In the genomic region with DNA sequence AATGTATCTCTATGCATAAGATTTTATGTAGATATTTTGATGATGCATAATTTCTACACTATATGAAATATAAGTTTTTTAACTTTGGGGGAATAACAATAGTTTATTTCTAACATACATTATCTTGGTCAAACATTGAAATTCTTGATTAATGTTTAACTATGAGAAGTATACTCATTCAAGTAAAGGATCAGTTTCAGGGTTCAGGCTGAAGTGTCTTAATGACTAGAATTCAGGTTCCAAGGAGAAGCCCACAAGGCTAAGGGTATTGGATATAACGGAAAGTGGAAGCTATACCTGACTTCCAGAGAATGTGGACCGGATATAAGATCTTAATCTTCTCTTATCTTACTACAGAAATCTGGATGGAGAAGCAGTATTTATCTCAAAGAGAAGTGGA, we compare ENCODE assay signal across 18 cellular contexts. TPM values are rescaled to one million over a fixed set of nuclear protein-coding genes. Genes with fewer than 3 reads are reported as not detected.
DNase-seq lines count a peak whose midpoint lies in the region; ATAC-seq, FAIRE-seq and TF ChIP-seq lines count a peak whose summit lies in the region.
"Had no signal": no experiment of that assay in that cellular context is flagged by ENCODE, and none has a peak within 500 bp of the region (broad histone marks: within the 10 kb centered on the region; RNA-seq: fewer than 3 reads in every experiment).

TSS of gene TINAG (plus strand) at position 202 of the 400 bp plus-strand sequence. CDS start at position 312, 110 bp downstream.

- H3K36me3 ChIP-seq in HepG2 (replicated peaks in 1 of 2; ENCODE audit: control insufficient read depth in 1 of 2, insufficient read depth in 2 of 2, low read length in 2 of 2) = no peaks in the 10 kb centered on the region
- no peaks in the 10 kb centered on the region for H3K36me3 ChIP-seq in right lobe of liver
- no peaks in the 10 kb centered on the region for H3K36me3 ChIP-seq in colonic mucosa
- H3K36me3 ChIP-seq in CD4-positive, alpha-beta memory T cell (ENCODE audit: insufficient read depth, low read length) = no peaks in the 10 kb centered on the region
- H3K36me3 ChIP-seq: ascending aorta, HAP-1, left ventricle myocardium inferior, stomach had no signal

- POLR2A ChIA-PET in HepG2 (lab: Yijun Ruan, JAX) = no interaction called here
- POLR2A ChIA-PET in CD4-positive, alpha-beta memory T cell (lab: Charles Lee; ENCODE audit: partially characterized antibody) = no interaction called here

- peak within 1 kb of the TSS; percentile 46; the same call in 1 of the 2 replicates for H3K4me2 ChIP-seq in HepG2 (ENCODE audit: low read depth, low read length)

- H3K4me3 Mint-ChIP-seq in CD4-positive, alpha-beta memory T cell = no peak within 1 kb of the TSS

- in situ Hi-C loops in HepG2 (cut with HindIII; ENCODE audit: extremely low pct_ligation_motif_present, low pct_unique_long_range_greater_than_20kb) = no loop called here

- no peak for TF ChIP-seq EP300 in HepG2 (IDR thresholded peaks at IDR 0.05; ENCODE audit: low read depth in 2 of 2, low read length in 2 of 2)
- no peak for TF ChIP-seq EP300 in HepG2 (CRISPR knock-in tag; IDR thresholded peaks at IDR 0.05; ENCODE audit: borderline replicate concordance)

- TF ChIP-seq CTCF in HepG2 (CRISPR knock-in tag; IDR thresholded peaks at IDR 0.05) = no peak
- TF ChIP-seq CTCF in right lobe of liver (IDR thresholded peaks at IDR 0.05) = no peak
- no peak for TF ChIP-seq CTCF in colonic mucosa (IDR thresholded peaks at IDR 0.05)

- FAIRE-seq in HepG2 (lab: Jason Lieb, UNC) = no peak
- FAIRE-seq: D721Med had no signal

- CTCF ChIA-PET in HepG2 (lab: Yijun Ruan, JAX; ENCODE audit: low intra/inter-chr PET ratio, low total read pairs) = no interaction called here
- CTCF ChIA-PET in CD4-positive, alpha-beta memory T cell (lab: Charles Lee; ENCODE audit: partially characterized antibody) = no interaction called here

- no peak within 1 kb of the TSS for H3K9ac ChIP-seq in HepG2 (ENCODE audit: insufficient read depth, low read depth, low read length)
- peak within 1 kb of the TSS in 1 of 2 donors; percentile 56 for H3K9ac ChIP-seq in colonic mucosa (ENCODE audit: low read depth in 2 of 2, low read length in 2 of 2)

- no peak within 1 kb of the TSS for H3K27ac Mint-ChIP-seq in CD4-positive, alpha-beta memory T cell

- H3K27ac ChIP-seq in HepG2 (ENCODE audit: extremely low read length, insufficient read depth, low read length) (peak within 1 kb of the TSS; percentile 11), right lobe of liver (no peak within 1 kb of the TSS), colonic mucosa (peak within 1 kb of the TSS; percentile 86)
- no peak within 1 kb of the TSS for H3K27ac ChIP-seq in CD4-positive, alpha-beta memory T cell (ENCODE audit: low read depth, low read length)
- H3K27ac ChIP-seq: ascending aorta, coronary artery, left ventricle myocardium inferior, stomach had no signal

- H4K20me1 ChIP-seq in HepG2 (ENCODE audit: insufficient read depth, low read length) = no peaks in the 10 kb centered on the region

- H3K4me1 Mint-ChIP-seq in CD4-positive, alpha-beta memory T cell = no peaks in the 10 kb centered on the region

- no peak within 1 kb of the TSS for H2AFZ ChIP-seq in HepG2 (ENCODE audit: low read length)

- H3K79me2 ChIP-seq in HepG2 (ENCODE audit: insufficient read depth, low read length) = no peaks in the 10 kb centered on the region

- H3K27me3 ChIP-seq in HepG2 (ENCODE audit: control insufficient read depth in 1 of 2, insufficient read depth in 2 of 2, low read length in 2 of 2) (no peaks in the 10 kb centered on the region), right lobe of liver (no peaks in the 10 kb centered on the region), colonic mucosa (no peaks in the 10 kb centered on the region)
- H3K27me3 ChIP-seq in CD4-positive, alpha-beta memory T cell (ENCODE audit: insufficient read depth, low read length) = no peaks in the 10 kb centered on the region
- H3K27me3 ChIP-seq: ascending aorta, stomach had no signal

- H3K4me3 ChIP-seq in HepG2 (replicated peaks in 1 of 3; ENCODE audit: insufficient read depth in 1 of 3, low read depth in 2 of 3, low read length in 3 of 3) (no peak within 1 kb of the TSS), right lobe of liver (no peak within 1 kb of the TSS), colonic mucosa (peak within 1 kb of the TSS; percentile 33)
- H3K4me3 ChIP-seq in CD4-positive, alpha-beta memory T cell (ENCODE audit: low read length in 2 of 2) = no peak within 1 kb of the TSS
- H3K4me3 ChIP-seq: ascending aorta, coronary artery, HAP-1, left ventricle myocardium inferior, stomach had no signal

- H3K9me3 Mint-ChIP-seq in CD4-positive, alpha-beta memory T cell = peaks cover 0 to 8% (median 3%) of the 10 kb centered on the region in 8 donors

- no peak for TF ChIP-seq RAD21 in HepG2 (CRISPR knock-in tag; IDR thresholded peaks at IDR 0.05)

- WGBS in HepG2 (ENCODE audit: low lambda C conversion rate) = 33% methylated on average over 2 of the region's 2 CpGs
- WGBS in right lobe of liver (ENCODE audit: insufficient coverage, low coverage, low lambda C conversion rate, missing lambda C conversion rate) = 60% methylated on average over 2 of the region's 2 CpGs

- H3K4me1 ChIP-seq in HepG2 (ENCODE audit: insufficient read depth, low read length) (peaks cover 22% of the 10 kb centered on the region), right lobe of liver (no peaks in the 10 kb centered on the region), colonic mucosa (no peaks in the 10 kb centered on the region)
- no peaks in the 10 kb centered on the region for H3K4me1 ChIP-seq in CD4-positive, alpha-beta memory T cell (ENCODE audit: insufficient read depth, low read length)
- H3K4me1 ChIP-seq: ascending aorta, HAP-1, left ventricle myocardium inferior, stomach had no signal

- intact Hi-C loops in HepG2 (cut with micrococcal nuclease; ENCODE audit: unreplicated experiment) = no loop called here
- intact Hi-C loops in right lobe of liver (cut with DNase I) = no loop called here
- intact Hi-C loops in colonic mucosa (cut with DNase I) = no loop called here
- intact Hi-C loops in CD4-positive, alpha-beta memory T cell (cut with micrococcal nuclease) = no loop called here

- DNase-seq in HepG2 (ENCODE audit: low spot score) (no peak), right lobe of liver (no peak), colonic mucosa (no peak), NCI-H748 (lab: John Stamatoyannopoulos, UW; ENCODE audit: unreplicated experiment) (no peak), cortex of kidney (lab: John Stamatoyannopoulos, UW) (no peak), NCI-H2081 treated with DMSO at 0.1 percent for 48 hours (lab: John Stamatoyannopoulos, UW) (no peak)
- DNase-seq in CD4-positive, alpha-beta memory T cell = no peak
- DNase-seq: activated effector memory CD4-positive, alpha-beta T cell treated with Interleukin-2 at 50 U/mL for 16 hours; hypothalamus; left ventricle myocardium inferior; NCI-H1105 treated with DMSO at 0.1 percent for 48 hours; stomach had no signal

- BruUV-seq in HepG2 (replicated peaks; lab: Mats Ljungman, UMichigan) = no TSS peak

- H3K9me3 ChIP-seq in HepG2 (ENCODE audit: low read length) (no peaks in the 10 kb centered on the region), right lobe of liver (no peaks in the 10 kb centered on the region), colonic mucosa (no peaks in the 10 kb centered on the region)
- H3K9me3 ChIP-seq in CD4-positive, alpha-beta memory T cell (ENCODE audit: control insufficient read depth in 1 of 2, low read length in 2 of 2) = no peaks in the 10 kb centered on the region
- H3K9me3 ChIP-seq: ascending aorta, HAP-1, left ventricle myocardium inferior, stomach had no signal

- H3K27me3 Mint-ChIP-seq in CD4-positive, alpha-beta memory T cell = no peaks in the 10 kb centered on the region

- TF ChIP-seq POLR2A in HepG2 (IDR thresholded peaks at IDR 0.05; ENCODE audit: insufficient read depth in 1 of 2, low read depth in 2 of 2, low read length in 2 of 2) (no peak), right lobe of liver (IDR thresholded peaks at IDR 0.05) (no peak)

- H3K36me3 Mint-ChIP-seq in CD4-positive, alpha-beta memory T cell = no peaks in the 10 kb centered on the region

- no peak for ATAC-seq in HepG2
- no peak for ATAC-seq in right lobe of liver
- peak; percentile 49 for ATAC-seq in HG03066 (IDR thresholded peaks at IDR 0.05; ENCODE audit: low read depth, unreplicated experiment)

TF ChIP-seq in HepG2, 621 proteins besides CTCF, POLR2A, EP300 and RAD21 (continues in another document):
- TF ChIP-seq EEA1 (CRISPR knock-in tag; IDR thresholded peaks at IDR 0.05; ENCODE audit: borderline replicate concordance) (no peak), LCORL (IDR thresholded peaks at IDR 0.05) (no peak), LCORL (CRISPR knock-in tag; IDR thresholded peaks at IDR 0.05) (no peak), ZNF552 (CRISPR knock-in tag; IDR thresholded peaks at IDR 0.05; ENCODE audit: borderline replicate concordance) (no peak), JARID2 (CRISPR knock-in tag; IDR thresholded peaks at IDR 0.05; ENCODE audit: insufficient replicate concordance) (no peak)

RNA-seq across cellular contexts. Expression of gene TINAG, which starts in this region (rescaled TPM):
- total RNA-seq in HepG2 (2016; rRNA removed; fragmentation: Illumina TruSeq; extraction: Trizol) = 0.15 TPM in 1 of 2 replicates, not detected in the other
- not detected in 2 replicates for total RNA-seq in HepG2 (2016; cell fraction: cytosol; rRNA removed; fragmentation: Illumina TruSeq; extraction: Trizol; ENCODE audit: low read depth)
- total RNA-seq in HepG2 (2016; cell fraction: insoluble cytoplasmic fraction; rRNA removed; fragmentation: Illumina TruSeq; extraction: Trizol) = 0.28 TPM in 1 of 2 replicates, not detected in the other
- total RNA-seq in HepG2 (2016; cell fraction: membrane; rRNA removed; fragmentation: Illumina TruSeq; extraction: Trizol) = not detected in 2 replicates
- not detected in 2 replicates for total RNA-seq in HepG2 (2016; cell fraction: nucleus; rRNA removed; fragmentation: Illumina TruSeq; extraction: Trizol)
- polyA plus RNA-seq in HepG2 (2011; rRNA removed) = 0.08 TPM in 1 of 2 replicates, not detected in the other
- not detected in 2 replicates for polyA plus RNA-seq in HepG2 (2011; cell fraction: cytosol; rRNA removed)
- not detected in 2 replicates for polyA plus RNA-seq in HepG2 (2011; cell fraction: nucleus; rRNA removed)
- polyA plus RNA-seq in HepG2 (2012) = 0.85 TPM in 1 of 2 replicates, not detected in the other
- polyA plus RNA-seq in HepG2 (2016; cell fraction: cytosol; fragmentation: Illumina TruSeq; extraction: Trizol; ENCODE audit: low read depth) = not detected in 2 replicates
- polyA plus RNA-seq in HepG2 (2016; cell fraction: insoluble cytoplasmic fraction; fragmentation: Illumina TruSeq; extraction: Trizol; ENCODE audit: low read depth) = 0.49 TPM in 1 of 2 replicates, not detected in the other
- polyA plus RNA-seq in HepG2 (2016; cell fraction: membrane; fragmentation: Illumina TruSeq; extraction: Trizol; ENCODE audit: low read depth) = not detected in 2 replicates
- polyA plus RNA-seq in HepG2 (2016; cell fraction: nucleus; fragmentation: Illumina TruSeq; extraction: Trizol; ENCODE audit: insufficient read depth, low read depth) = not detected in 2 replicates
- polyA minus RNA-seq in HepG2 (2011; rRNA and poly(A)+ RNA removed; ENCODE audit: low replicate concordance) = not detected in 2 replicates
- not detected in 2 replicates for polyA minus RNA-seq in HepG2 (2011; cell fraction: cytosol; rRNA and poly(A)+ RNA removed)
- not detected in 2 replicates for polyA minus RNA-seq in HepG2 (2011; cell fraction: nucleus; rRNA and poly(A)+ RNA removed)
- not detected for total RNA-seq in right lobe of liver
- total RNA-seq in colonic mucosa = 10 to 100 TPM; 25.1 to 45.2 TPM
- total RNA-seq in CD4-positive, alpha-beta memory T cell = not detected
- not detected for polyA plus RNA-seq in CD4-positive, alpha-beta memory T cell
- total RNA-seq: ascending aorta, fibroblast of lung had no signal
- polyA plus RNA-seq: fibroblast of lung, stomach had no signal

Comparison
In these comparisons a context has a peak if more than half of its experiments do, and no peak if none do; other contexts are left out.
1. RNA of gene TINAG (total RNA-seq): 25.1 to 45.2 TPM in colonic mucosa; 0.15 to 0.28 TPM in HepG2, not detected in right lobe of liver and not detected in CD4-positive, alpha-beta memory T cell; every median in the first group is over 10 times any median in the second.
2. H3K27ac ChIP-seq: peak in HepG2 (single experiment) and colonic mucosa (single experiment); none in right lobe of liver (0 of 3) and CD4-positive, alpha-beta memory T cell (single experiment).